25 cellular contexts compared by ENCODE assay signal in genomic region chr2:50514881-50515280, GRCh38.
DNase-seq lines count a peak whose midpoint lies in the region; ATAC-seq and TF ChIP-seq lines count a peak whose summit lies in the region.
"Had no signal": no experiment of that assay in that cellular context is flagged by ENCODE, and none has a peak within 500 bp of the region (broad histone marks: within the 10 kb centered on the region; RNA-seq: fewer than 3 reads in every experiment).

No MANE protein-coding gene starts in this region.

- no peak for ATAC-seq in GM18867 (IDR thresholded peaks at IDR 0.05; ENCODE audit: unreplicated experiment)
- ATAC-seq: activated CD8-positive, alpha-beta T cell treated with anti-CD3 and anti-CD28 coated beads for 36 hours; activated T-cell treated with anti-CD3 and anti-CD28 coated beads, Interleukin-2, amount 50 U/mL, for 4 hours; heart left ventricle; right cardiac atrium; stimulated activated effector memory CD8-positive, alpha-beta T cell treated with anti-CD3 and anti-CD28 coated beads, Interleukin-12 subunit alpha, Interleukin-12 subunit beta, amount 100 ng/mL, for 72 hours had no signal

- H3K36me3 ChIP-seq in H7 (replicated peaks; ENCODE audit: control insufficient read depth, insufficient read depth, low read length): no peaks in the 10 kb centered on the region
- H3K36me3 ChIP-seq: ascending aorta, heart left ventricle, Peyer's patch, SJSA1, thoracic aorta had no signal

- DNase-seq in A172 (ENCODE audit: low spot score): peak; percentile 17
- peak; percentile 46 for DNase-seq in G401 (ENCODE audit: low spot score)
- DNase-seq in NCI-H510A (lab: John Stamatoyannopoulos, UW): peak; percentile 13
- peak; percentile 75 for DNase-seq in glutamatergic neuron
- no peak for DNase-seq in H7
- DNase-seq in activated T-cell treated with anti-CD3 and anti-CD28 coated beads for 4 hours: no peak
- DNase-seq in globus pallidus (ENCODE audit: low spot score): no peak
- DNase-seq: activated CD8-positive, alpha-beta T cell treated with anti-CD3 and anti-CD28 coated beads for 36 hours; activated T-cell treated with anti-CD3 and anti-CD28 coated beads, Interleukin-2, amount 50 U/mL, for 4 hours; CD4-positive, alpha-beta T cell; DND-41; effector memory CD4-positive, alpha-beta T cell; heart left ventricle; Karpas-422; NCI-H1092 treated with DMSO at 0.1 percent for 48 hours; NCI-H774; Peyer's patch; right cardiac atrium had no signal

- TF ChIP-seq CTCF in glutamatergic neuron (IDR thresholded peaks at IDR 0.05; ENCODE audit: partially characterized antibody, unreplicated experiment): no peak

- H3K27me3 ChIP-seq in H7 (ENCODE audit: control insufficient read depth, insufficient read depth, low read length): no peaks in the 10 kb centered on the region
- H3K27me3 ChIP-seq: ascending aorta, heart left ventricle, Peyer's patch, SJSA1 had no signal

- H3K27ac Mint-ChIP-seq in glutamatergic neuron (ENCODE audit: unreplicated experiment): peak overlapping the region; percentile 84
- H3K27ac Mint-ChIP-seq: activated CD8-positive, alpha-beta T cell treated with anti-CD3 and anti-CD28 coated beads for 36 hours; activated naive CD4-positive, alpha-beta T cell treated with anti-CD3 and anti-CD28 coated beads, Interleukin-2, amount 50 U/mL, for 24 hours; CD4-positive, alpha-beta T cell; stimulated activated effector memory CD8-positive, alpha-beta T cell treated with anti-CD3 and anti-CD28 coated beads, Interleukin-12 subunit alpha, Interleukin-12 subunit beta, amount 100 ng/mL, for 72 hours; T-helper 1 cell treated with Interleukin-12 subunit alpha and Interleukin-12 subunit beta and Interleukin-4 antibody, amounts not matched to agents 30 μg/mL and 1 μg/mL, for 36 hours had no signal

- peak overlapping the region; percentile 69 for H3K4me3 Mint-ChIP-seq in glutamatergic neuron (ENCODE audit: unreplicated experiment)
- H3K4me3 Mint-ChIP-seq: activated CD8-positive, alpha-beta T cell treated with anti-CD3 and anti-CD28 coated beads for 36 hours; activated naive CD4-positive, alpha-beta T cell treated with anti-CD3 and anti-CD28 coated beads, Interleukin-2, amount 50 U/mL, for 24 hours; activated T-cell treated with anti-CD3 and anti-CD28 coated beads, Interleukin-2, amount 50 U/mL, for 4 hours; CD4-positive, alpha-beta T cell; stimulated activated effector memory CD8-positive, alpha-beta T cell treated with anti-CD3 and anti-CD28 coated beads, Interleukin-12 subunit alpha, Interleukin-12 subunit beta, amount 100 ng/mL, for 72 hours; T-helper 1 cell treated with Interleukin-12 subunit alpha and Interleukin-12 subunit beta and Interleukin-4 antibody, amounts not matched to agents 30 μg/mL and 1 μg/mL, for 36 hours had no signal

- peaks cover 3% of the 10 kb centered on the region for H3K9me3 Mint-ChIP-seq in glutamatergic neuron (ENCODE audit: unreplicated experiment)
- H3K9me3 Mint-ChIP-seq: activated CD8-positive, alpha-beta T cell treated with anti-CD3 and anti-CD28 coated beads for 36 hours; activated naive CD4-positive, alpha-beta T cell treated with anti-CD3 and anti-CD28 coated beads, Interleukin-2, amount 50 U/mL, for 24 hours; activated T-cell treated with anti-CD3 and anti-CD28 coated beads, Interleukin-2, amount 50 U/mL, for 4 hours; CD4-positive, alpha-beta T cell; stimulated activated effector memory CD8-positive, alpha-beta T cell treated with anti-CD3 and anti-CD28 coated beads, Interleukin-12 subunit alpha, Interleukin-12 subunit beta, amount 100 ng/mL, for 72 hours; T-helper 1 cell treated with Interleukin-12 subunit alpha and Interleukin-12 subunit beta and Interleukin-4 antibody, amounts not matched to agents 30 μg/mL and 1 μg/mL, for 36 hours had no signal

- no peak overlapping the region for H3K4me3 ChIP-seq in H7 (ENCODE audit: insufficient read depth, low read depth, low read length)
- H3K4me3 ChIP-seq: ascending aorta, heart left ventricle, Peyer's patch, SJSA1, thoracic aorta had no signal

- peaks cover 4% of the 10 kb centered on the region for H3K27me3 Mint-ChIP-seq in glutamatergic neuron (ENCODE audit: unreplicated experiment)
- H3K27me3 Mint-ChIP-seq: activated CD8-positive, alpha-beta T cell treated with anti-CD3 and anti-CD28 coated beads for 36 hours; CD4-positive, alpha-beta T cell had no signal

- peaks cover 40% of the 10 kb centered on the region for H3K4me1 Mint-ChIP-seq in glutamatergic neuron (ENCODE audit: low read depth, unreplicated experiment)
- H3K4me1 Mint-ChIP-seq: activated naive CD4-positive, alpha-beta T cell treated with anti-CD3 and anti-CD28 coated beads, Interleukin-2, amount 50 U/mL, for 24 hours; stimulated activated effector memory CD8-positive, alpha-beta T cell treated with anti-CD3 and anti-CD28 coated beads, Interleukin-12 subunit alpha, Interleukin-12 subunit beta, amount 100 ng/mL, for 72 hours had no signal

- in situ Hi-C loops in G401 (cut with HindIII; ENCODE audit: low sequenced_read_pairs): no loop called here

- no peaks in the 10 kb centered on the region for H3K36me3 Mint-ChIP-seq in glutamatergic neuron (ENCODE audit: unreplicated experiment)
- H3K36me3 Mint-ChIP-seq: activated naive CD4-positive, alpha-beta T cell treated with anti-CD3 and anti-CD28 coated beads, Interleukin-2, amount 50 U/mL, for 24 hours; stimulated activated effector memory CD8-positive, alpha-beta T cell treated with anti-CD3 and anti-CD28 coated beads, Interleukin-12 subunit alpha, Interleukin-12 subunit beta, amount 100 ng/mL, for 72 hours had no signal

Comparison
In these comparisons a context has a peak if more than half of its experiments do, and no peak if none do; other contexts are left out.
1. DNase-seq: peak in A172 (single experiment), G401 (single experiment), NCI-H510A (single experiment) and glutamatergic neuron (single experiment); none in H7 (single experiment), activated T-cell treated with anti-CD3 and anti-CD28 coated beads for 4 hours (single experiment) and globus pallidus (single experiment).